1 cellular context compared by ENCODE assay signal in genomic region chr17:44218344-44219125, GRCh38.
TF ChIP-seq lines count a peak whose summit lies in the region.

No MANE protein-coding gene starts in this region.

TF ChIP-seq in HepG2, 621 proteins besides CTCF, POLR2A, EP300 and RAD21 (continued from another document and continues in another):
- TF ChIP-seq PRDM15 (CRISPR knock-in tag; IDR thresholded peaks at IDR 0.05): no peak
- no peak; the same call in none of the 2 replicates for TF ChIP-seq GMEB1 (CRISPR knock-in tag; IDR thresholded peaks at IDR 0.05; ENCODE audit: borderline replicate concordance)
- no peak; the same call in 1 of the 2 replicates for TF ChIP-seq ZNF547 (CRISPR knock-in tag; IDR thresholded peaks at IDR 0.05)
- TF ChIP-seq BORCS8-MEF2B (CRISPR knock-in tag; IDR thresholded peaks at IDR 0.05): no peak; the same call in 1 of the 2 replicates
- TF ChIP-seq ZNF503 (CRISPR knock-in tag; IDR thresholded peaks at IDR 0.05): no peak
- no peak for TF ChIP-seq TCF7L2 (IDR thresholded peaks at IDR 0.05; ENCODE audit: low read depth, low read length)
- TF ChIP-seq ETS1 (CRISPR knock-in tag; IDR thresholded peaks at IDR 0.05): no peak
- no peak for TF ChIP-seq CBX5 (CRISPR knock-in tag; IDR thresholded peaks at IDR 0.05; ENCODE audit: borderline replicate concordance)
- no peak; a peak in 1 of 4 replicates for TF ChIP-seq REST (IDR thresholded peaks at IDR 0.05; ENCODE audit: borderline replicate concordance in 1 of 2, low read depth in 1 of 2, low read length in 2 of 2)
- TF ChIP-seq MXI1 (IDR thresholded peaks at IDR 0.05; ENCODE audit: borderline replicate concordance, low read depth, low read length): peak; percentile 71; the same call in 1 of the 3 replicates
- TF ChIP-seq ZNF781 (CRISPR knock-in tag; IDR thresholded peaks at IDR 0.05; ENCODE audit: borderline replicate concordance, not compliant biosample characterization): no peak
- no peak for TF ChIP-seq FLYWCH1 (CRISPR knock-in tag; IDR thresholded peaks at IDR 0.05)
- TF ChIP-seq ZNF563 (CRISPR knock-in tag; IDR thresholded peaks at IDR 0.05): no peak
- TF ChIP-seq PBX2 (CRISPR knock-in tag; IDR thresholded peaks at IDR 0.05): no peak
- no peak for TF ChIP-seq SRSF1 (optimal IDR thresholded peaks at IDR 0.05; ENCODE audit: low read depth, low read length)
- no peak for TF ChIP-seq MTA3 (CRISPR knock-in tag; IDR thresholded peaks at IDR 0.05)
- TF ChIP-seq ZNF800 (CRISPR knock-in tag; IDR thresholded peaks at IDR 0.05): no peak
- TF ChIP-seq UBTF (CRISPR knock-in tag; IDR thresholded peaks at IDR 0.05): no peak; the same call in 1 of the 2 replicates
- TF ChIP-seq ARNT (IDR thresholded peaks at IDR 0.05): no peak
- no peak for TF ChIP-seq XBP1 (CRISPR knock-in tag; IDR thresholded peaks at IDR 0.05)
- TF ChIP-seq ZZZ3 (CRISPR knock-in tag; IDR thresholded peaks at IDR 0.05; ENCODE audit: borderline replicate concordance): 0 out of 2 replicates have a peak, but pooled peaks have one; percentile 54
- peak; percentile 75; the same call in 1 of the 2 replicates for TF ChIP-seq ZNF788 (CRISPR knock-in tag; IDR thresholded peaks at IDR 0.05; ENCODE audit: borderline replicate concordance)
- TF ChIP-seq STAG1 (CRISPR knock-in tag; IDR thresholded peaks at IDR 0.05): no peak
- TF ChIP-seq PCBP2 (optimal IDR thresholded peaks at IDR 0.05; ENCODE audit: low read depth, low read length, poor library complexity, severe bottlenecking): no peak
- TF ChIP-seq HOXA9 (CRISPR knock-in tag; IDR thresholded peaks at IDR 0.05; ENCODE audit: borderline replicate concordance): no peak
- no peak for TF ChIP-seq ZNF564 (CRISPR knock-in tag; IDR thresholded peaks at IDR 0.05)
- TF ChIP-seq PAF1 (CRISPR knock-in tag; IDR thresholded peaks at IDR 0.05): no peak
- no peak for TF ChIP-seq ZNF260 (CRISPR knock-in tag; IDR thresholded peaks at IDR 0.05; ENCODE audit: borderline replicate concordance, low read depth)
- no peak for TF ChIP-seq WIZ (CRISPR knock-in tag; IDR thresholded peaks at IDR 0.05)
- TF ChIP-seq NR3C1 (CRISPR knock-in tag; IDR thresholded peaks at IDR 0.05): no peak
- peak; percentile 45; the same call in 1 of the 2 replicates for TF ChIP-seq ZNF574 (CRISPR knock-in tag; IDR thresholded peaks at IDR 0.05)
- peak; percentile 25; the same call in 1 of the 2 replicates for TF ChIP-seq ZNF740 (CRISPR knock-in tag; IDR thresholded peaks at IDR 0.05)
- TF ChIP-seq ZNF552 (CRISPR knock-in tag; IDR thresholded peaks at IDR 0.05; ENCODE audit: borderline replicate concordance): no peak
- no peak for TF ChIP-seq ZNF749 (CRISPR knock-in tag; IDR thresholded peaks at IDR 0.05; ENCODE audit: borderline replicate concordance)
- TF ChIP-seq DBP (CRISPR knock-in tag; IDR thresholded peaks at IDR 0.05; ENCODE audit: not compliant biosample characterization): no peak
